In genomic region chr14:77498120-77498979, GRCh38 we compare ENCODE assay signal across 1 cellular context.
TF ChIP-seq lines count a peak whose summit lies in the region.

ISM2 (minus strand) TSS chr14:77498816; CDS start chr14:77498793, 23 bp downstream.

TF ChIP-seq in HepG2, 621 proteins besides CTCF, POLR2A, EP300 and RAD21 (continued from another document and continues in another):
- TF ChIP-seq BCLAF1 (IDR thresholded peaks at IDR 0.05) (no peak), ZNF160 (CRISPR knock-in tag; IDR thresholded peaks at IDR 0.05) (no peak; the same call in 1 of the 2 replicates), SRF (IDR thresholded peaks at IDR 0.05; ENCODE audit: low read depth, low read length) (no peak), ZNF740 (CRISPR knock-in tag; IDR thresholded peaks at IDR 0.05) (no peak), CAMTA2 (CRISPR knock-in tag; IDR thresholded peaks at IDR 0.05; ENCODE audit: borderline replicate concordance) (peak; percentile 50; the same call in 1 of the 2 replicates), ZBTB1 (CRISPR knock-in tag; IDR thresholded peaks at IDR 0.05; ENCODE audit: borderline replicate concordance) (no peak), CCAR2 (optimal IDR thresholded peaks at IDR 0.05; ENCODE audit: low read depth, low read length) (no peak), SMAD3 (CRISPR knock-in tag; IDR thresholded peaks at IDR 0.05) (no peak), ZBTB20 (CRISPR knock-in tag; IDR thresholded peaks at IDR 0.05; ENCODE audit: borderline replicate concordance, low read depth) (no peak; the same call in 1 of the 2 replicates), JUNB (CRISPR knock-in tag; IDR thresholded peaks at IDR 0.05; ENCODE audit: borderline replicate concordance) (no peak), ISL2 (CRISPR knock-in tag; IDR thresholded peaks at IDR 0.05) (peak; percentile 41; the same call in 1 of the 2 replicates), HOXA7 (CRISPR knock-in tag; IDR thresholded peaks at IDR 0.05) (no peak), ZNF609 (CRISPR knock-in tag; IDR thresholded peaks at IDR 0.05; ENCODE audit: borderline replicate concordance) (no peak), CENPT (CRISPR knock-in tag; IDR thresholded peaks at IDR 0.05; ENCODE audit: low read depth) (0 out of 2 replicates have a peak, but pooled peaks have one; percentile 43), ZNF512 (CRISPR knock-in tag; IDR thresholded peaks at IDR 0.05) (no peak), PPARG (CRISPR knock-in tag; conservative IDR thresholded peaks at IDR 0.05) (no peak), SP4 (CRISPR knock-in tag; IDR thresholded peaks at IDR 0.05) (peak; percentile 52; the same call in 1 of the 2 replicates), ZNF260 (CRISPR knock-in tag; IDR thresholded peaks at IDR 0.05; ENCODE audit: borderline replicate concordance, low read depth) (no peak), HNF4A (CRISPR knock-in tag; IDR thresholded peaks at IDR 0.05) (no peak), ZNF329 (CRISPR knock-in tag; IDR thresholded peaks at IDR 0.05; ENCODE audit: low read depth) (peak; percentile 99), PHB2 (IDR thresholded peaks at IDR 0.05; ENCODE audit: partially characterized antibody) (no peak), ZNF326 (CRISPR knock-in tag; IDR thresholded peaks at IDR 0.05; ENCODE audit: borderline replicate concordance) (no peak), ZSCAN9 (CRISPR knock-in tag; IDR thresholded peaks at IDR 0.05; ENCODE audit: borderline replicate concordance) (0 out of 2 replicates have a peak, but pooled peaks have one; percentile 47), ZSCAN25 (CRISPR knock-in tag; IDR thresholded peaks at IDR 0.05) (peak; percentile 97), BORCS8-MEF2B (CRISPR knock-in tag; IDR thresholded peaks at IDR 0.05) (no peak; the same call in 1 of the 2 replicates), MAX (IDR thresholded peaks at IDR 0.05) (peak; percentile 92), ZNF234 (CRISPR knock-in tag; conservative IDR thresholded peaks at IDR 0.05) (no peak), SMC3 (IDR thresholded peaks at IDR 0.05; ENCODE audit: low read length) (no peak), EEA1 (CRISPR knock-in tag; IDR thresholded peaks at IDR 0.05; ENCODE audit: borderline replicate concordance) (no peak), ZNF264 (CRISPR knock-in tag; IDR thresholded peaks at IDR 0.05) (no peak), GRHL1 (CRISPR knock-in tag; conservative IDR thresholded peaks at IDR 0.05) (no peak), CBX5 (CRISPR knock-in tag; IDR thresholded peaks at IDR 0.05; ENCODE audit: borderline replicate concordance) (no peak), ZNF674 (CRISPR knock-in tag; IDR thresholded peaks at IDR 0.05; ENCODE audit: low read depth) (no peak), MTERF4 (CRISPR knock-in tag; IDR thresholded peaks at IDR 0.05) (no peak), MXD1 (CRISPR knock-in tag; IDR thresholded peaks at IDR 0.05) (peak; percentile 82; the same call in 1 of the 2 replicates), ISX (CRISPR knock-in tag; conservative IDR thresholded peaks at IDR 0.05) (no peak; the same call in 1 of the 2 replicates), HMGXB3 (CRISPR knock-in tag; IDR thresholded peaks at IDR 0.05; ENCODE audit: borderline replicate concordance) (no peak), KAT7 (CRISPR knock-in tag; IDR thresholded peaks at IDR 0.05; ENCODE audit: borderline replicate concordance) (no peak), NFIB (CRISPR knock-in tag; IDR thresholded peaks at IDR 0.05; ENCODE audit: borderline replicate concordance) (no peak)
